Comparison of ENCODE assay signal across 18 cellular contexts in genomic region chr2:183243760-183244159, GRCh38.
DNase-seq lines count a peak whose midpoint lies in the region; ATAC-seq and TF ChIP-seq lines count a peak whose summit lies in the region.
"Had no signal": no experiment of that assay in that cellular context is flagged by ENCODE, and none has a peak within 500 bp of the region (broad histone marks: within the 10 kb centered on the region; RNA-seq: fewer than 3 reads in every experiment).

No MANE protein-coding gene starts in this region.

- peak overlapping the region; percentile 42 for H3K27ac ChIP-seq in VCaP
- H3K27ac ChIP-seq in dorsolateral prefrontal cortex, result no peak overlapping the region
- H3K27ac ChIP-seq: HL-60, SJCRH30 had no signal

- no peaks in the 10 kb centered on the region for H3K9me3 Mint-ChIP-seq in activated T-helper 17 cell treated with anti-CD3 and anti-CD28 coated beads, Interleukin-2, amount 50 U/mL, for 72 hours

- TF ChIP-seq CTCF in VCaP (conservative IDR thresholded peaks at IDR 0.05), result no peak
- no peak for TF ChIP-seq CTCF in dorsolateral prefrontal cortex (IDR thresholded peaks at IDR 0.05 in 54 of 56, conservative IDR thresholded peaks at IDR 0.05 in 2 of 56; ENCODE audit: low read depth in 1 of 56, partially characterized antibody in 56 of 56)

- DNase-seq in COLO829 (ENCODE audit: low spot score), result peak; percentile 8
- DNase-seq in DMS53 (lab: John Stamatoyannopoulos, UW), result peak; percentile 39
- DNase-seq in NCI-H69 (lab: John Stamatoyannopoulos, UW), result peak; percentile 31
- DNase-seq in NCI-H2029 (lab: John Stamatoyannopoulos, UW), result no peak
- DNase-seq in kidney glomerular epithelial cell (lab: John Stamatoyannopoulos, UW), result no peak
- DNase-seq in dorsolateral prefrontal cortex, result no peak
- DNase-seq: ACHN; AML-193; DND-41; HCEC 1CT; NCI-H1417 treated with DMSO at 0.1 percent for 48 hours; NK-92 treated with Interleukin-12 subunit alpha and Interleukin-12 subunit beta, amount 100 ng/mL, for 24 hours; RPMI8226; T-helper 2 cell had no signal

- intact Hi-C loops in dorsolateral prefrontal cortex (cut with DNase I), result no loop called here

- H3K27me3 Mint-ChIP-seq in activated T-helper 17 cell treated with anti-CD3 and anti-CD28 coated beads, Interleukin-2, amount 50 U/mL, for 72 hours, result no peaks in the 10 kb centered on the region

- ATAC-seq in activated T-helper 17 cell treated with anti-CD3 and anti-CD28 coated beads, Interleukin-2, amount 50 U/mL, for 72 hours (replicated peaks), result no peak

- no peaks in the 10 kb centered on the region for H3K36me3 Mint-ChIP-seq in activated T-helper 17 cell treated with anti-CD3 and anti-CD28 coated beads, Interleukin-2, amount 50 U/mL, for 72 hours (ENCODE audit: low read depth)

- peaks cover 0 to 6% (median 0%) of the 10 kb centered on the region in 45 donors for H3K27me3 ChIP-seq in dorsolateral prefrontal cortex
- H3K27me3 ChIP-seq: SJCRH30 had no signal

- H3K4me1 Mint-ChIP-seq in activated T-helper 17 cell treated with anti-CD3 and anti-CD28 coated beads, Interleukin-2, amount 50 U/mL, for 72 hours, result no peaks in the 10 kb centered on the region

- no peak overlapping the region for H3K4me3 Mint-ChIP-seq in activated T-helper 17 cell treated with anti-CD3 and anti-CD28 coated beads, Interleukin-2, amount 50 U/mL, for 72 hours

- H3K27ac Mint-ChIP-seq in activated T-helper 17 cell treated with anti-CD3 and anti-CD28 coated beads, Interleukin-2, amount 50 U/mL, for 72 hours, result no peak overlapping the region

- no peak overlapping the region for H3K4me3 ChIP-seq in dorsolateral prefrontal cortex
- H3K4me3 ChIP-seq: SJCRH30 had no signal

Comparison
In these comparisons a context has a peak if more than half of its experiments do, and no peak if none do; other contexts are left out.
1. DNase-seq: peak in COLO829 (single experiment), DMS53 (single experiment) and NCI-H69 (single experiment); none in NCI-H2029 (single experiment), kidney glomerular epithelial cell (single experiment) and dorsolateral prefrontal cortex (0 of 10).